In genomic region chr11:12185106-12185690, GRCh38 we compare ENCODE assay signal across 21 cellular contexts.
DNase-seq lines count a peak whose midpoint lies in the region; ATAC-seq, FAIRE-seq and TF ChIP-seq lines count a peak whose summit lies in the region.
"Had no signal": no experiment of that assay in that cellular context is flagged by ENCODE, and none has a peak within 500 bp of the region (broad histone marks: within the 10 kb centered on the region; RNA-seq: fewer than 3 reads in every experiment).

No MANE protein-coding gene starts in this region.

- H3K27me3 Mint-ChIP-seq in astrocyte (ENCODE audit: low read depth, unreplicated experiment), result no peaks in the 10 kb centered on the region
- H3K27me3 Mint-ChIP-seq: CD8-positive, alpha-beta memory T cell; T-cell had no signal

- peaks cover 80% of the 10 kb centered on the region for H3K4me1 Mint-ChIP-seq in astrocyte (ENCODE audit: low read depth, unreplicated experiment)
- H3K4me1 Mint-ChIP-seq: WTC11 had no signal

- no peak overlapping the region for H3K4me3 Mint-ChIP-seq in astrocyte (ENCODE audit: unreplicated experiment)
- H3K4me3 Mint-ChIP-seq: CD8-positive, alpha-beta memory T cell; mesothelial cell of epicardium; stimulated activated memory B cell treated with anti-CD40 and anti-IgM and Interleukin-4, amounts not matched to agents 10 μg/mL and 1 μg/mL and 100 μg/mL, for 72 hours; T-cell; WTC11 had no signal

- intact Hi-C loops in left ventricle myocardium superior (cut with micrococcal nuclease), result no loop called here

- H3K4me2 ChIP-seq in astrocyte (ENCODE audit: low read length), result no peak overlapping the region

- no peak overlapping the region for H2AFZ ChIP-seq in astrocyte (ENCODE audit: low read depth, low read length)

- TF ChIP-seq CTCF in cardiac muscle cell (IDR thresholded peaks at IDR 0.05; ENCODE audit: low read depth, low read length) (no peak), astrocyte (IDR thresholded peaks at IDR 0.05; ENCODE audit: insufficient read depth, low read depth, low read length) (no peak)

- H3K9ac ChIP-seq in astrocyte (ENCODE audit: low read length), result peak overlapping the region; percentile 72

- peaks cover 80% of the 10 kb centered on the region for H3K79me2 ChIP-seq in astrocyte (ENCODE audit: insufficient read depth, low read length)

- H3K27ac ChIP-seq in cardiac muscle cell (peak overlapping the region; percentile 93), astrocyte (ENCODE audit: low read depth, low read length) (peak overlapping the region; percentile 86), muscle layer of duodenum (ENCODE audit: low read length) (peak overlapping the region; percentile 27), urinary bladder (ENCODE audit: low read depth) (peak overlapping the region; percentile 27)
- H3K27ac ChIP-seq: neutrophil had no signal

- H3K27me3 ChIP-seq in cardiac muscle cell (no peaks in the 10 kb centered on the region), astrocyte (ENCODE audit: insufficient read depth, low read length) (no peaks in the 10 kb centered on the region), muscle layer of duodenum (ENCODE audit: low read depth, low read length) (no peaks in the 10 kb centered on the region)
- H3K27me3 ChIP-seq: dorsolateral prefrontal cortex, neutrophil, Peyer's patch had no signal

- H3K9me3 Mint-ChIP-seq in astrocyte (ENCODE audit: unreplicated experiment), result no peaks in the 10 kb centered on the region
- H3K9me3 Mint-ChIP-seq: CD8-positive, alpha-beta memory T cell; mesothelial cell of epicardium; stimulated activated memory B cell treated with anti-CD40 and anti-IgM and Interleukin-4, amounts not matched to agents 10 μg/mL and 1 μg/mL and 100 μg/mL, for 72 hours; T-cell; WTC11 had no signal

- DNase-seq in cardiac muscle cell (ENCODE audit: low read depth in 1 of 2, low spot score in 1 of 2) (no peak), left ventricle myocardium superior (no peak), astrocyte (ENCODE audit: low read depth) (no peak), cerebellum (ENCODE audit: low spot score) (no peak)
- DNase-seq in stimulated activated CD4-positive, alpha-beta T cell treated with anti-CD3 and anti-CD28 coated beads, Interleukin-2, amount 100 ng/mL, for 24 hours, result no peak
- DNase-seq: CD8-positive, alpha-beta memory T cell; dorsolateral prefrontal cortex; head of caudate nucleus; NCI-H1048; NCI-H774; Peyer's patch; T-cell had no signal

- peaks cover 64% of the 10 kb centered on the region for H3K4me1 ChIP-seq in cardiac muscle cell (ENCODE audit: low read depth)
- peaks cover 70% of the 10 kb centered on the region for H3K4me1 ChIP-seq in astrocyte (ENCODE audit: insufficient read depth, low read length)
- peaks cover 9 to 20% of the 10 kb centered on the region in 2 donors for H3K4me1 ChIP-seq in muscle layer of duodenum (ENCODE audit: control insufficient read depth in 1 of 2, insufficient read depth in 2 of 2, low read length in 2 of 2)
- H3K4me1 ChIP-seq in urinary bladder (ENCODE audit: insufficient read depth), result peaks cover 1% of the 10 kb centered on the region
- H3K4me1 ChIP-seq: Peyer's patch had no signal

- no peak for FAIRE-seq in astrocyte (lab: Jason Lieb, UNC)
- FAIRE-seq: keratinocyte had no signal

- H3K36me3 ChIP-seq in cardiac muscle cell (peaks cover 7% of the 10 kb centered on the region), astrocyte (ENCODE audit: insufficient read depth, low read length) (peaks cover 37% of the 10 kb centered on the region), muscle layer of duodenum (ENCODE audit: control insufficient read depth in 1 of 2, insufficient read depth in 2 of 2, low read length in 2 of 2) (peaks cover 3 to 9% of the 10 kb centered on the region in 2 donors), urinary bladder (ENCODE audit: insufficient read depth) (no peaks in the 10 kb centered on the region)
- H3K36me3 ChIP-seq: neutrophil had no signal

- peaks cover 37% of the 10 kb centered on the region for H3K36me3 Mint-ChIP-seq in astrocyte (ENCODE audit: low read depth, unreplicated experiment)
- H3K36me3 Mint-ChIP-seq: mesothelial cell of epicardium; stimulated activated memory B cell treated with anti-CD40 and anti-IgM and Interleukin-4, amounts not matched to agents 10 μg/mL and 1 μg/mL and 100 μg/mL, for 72 hours; T-cell; WTC11 had no signal

- peak overlapping the region; percentile 55 for H3K27ac Mint-ChIP-seq in astrocyte (ENCODE audit: unreplicated experiment)
- H3K27ac Mint-ChIP-seq: mesothelial cell of epicardium; stimulated activated memory B cell treated with anti-CD40 and anti-IgM and Interleukin-4, amounts not matched to agents 10 μg/mL and 1 μg/mL and 100 μg/mL, for 72 hours; T-cell; WTC11 had no signal

- ATAC-seq in left ventricle myocardium superior (no peak), GM19463 (IDR thresholded peaks at IDR 0.05; ENCODE audit: unreplicated experiment) (no peak)
- ATAC-seq: stimulated activated memory B cell treated with anti-CD40 and anti-IgM and Interleukin-4, amounts not matched to agents 10 μg/mL and 1 μg/mL and 100 μg/mL, for 72 hours; T-cell had no signal

- H3K4me3 ChIP-seq in cardiac muscle cell (no peak overlapping the region), astrocyte (ENCODE audit: insufficient read depth, low read depth, low read length) (no peak overlapping the region), muscle layer of duodenum (ENCODE audit: low read depth in 1 of 2, low read length in 2 of 2) (no peak overlapping the region), urinary bladder (ENCODE audit: low read depth, low read length) (no peak overlapping the region)
- H3K4me3 ChIP-seq: dorsolateral prefrontal cortex, Peyer's patch, skin epidermis had no signal

- 82% methylated on average over 3 of the region's 3 CpGs for WGBS in urinary bladder

- no peaks in the 10 kb centered on the region for H3K9me3 ChIP-seq in cardiac muscle cell (ENCODE audit: low read depth)
- no peaks in the 10 kb centered on the region for H3K9me3 ChIP-seq in astrocyte (ENCODE audit: insufficient read depth, low read depth, low read length)
- no peaks in the 10 kb centered on the region for H3K9me3 ChIP-seq in muscle layer of duodenum (ENCODE audit: control insufficient read depth in 1 of 2, low read length in 2 of 2)
- H3K9me3 ChIP-seq: neutrophil, Peyer's patch had no signal

- H4K20me1 ChIP-seq in astrocyte (ENCODE audit: insufficient read depth, low read length), result no peaks in the 10 kb centered on the region

Comparison
In these comparisons a context has a peak if more than half of its experiments do, and no peak if none do; other contexts are left out.
1. H3K27ac ChIP-seq: peak in every context shown above with its lines; median percentile 93 in cardiac muscle cell; 86 in astrocyte; 27 in muscle layer of duodenum; 27 in urinary bladder.